1 cellular context compared by ENCODE assay signal in the genomic region with DNA sequence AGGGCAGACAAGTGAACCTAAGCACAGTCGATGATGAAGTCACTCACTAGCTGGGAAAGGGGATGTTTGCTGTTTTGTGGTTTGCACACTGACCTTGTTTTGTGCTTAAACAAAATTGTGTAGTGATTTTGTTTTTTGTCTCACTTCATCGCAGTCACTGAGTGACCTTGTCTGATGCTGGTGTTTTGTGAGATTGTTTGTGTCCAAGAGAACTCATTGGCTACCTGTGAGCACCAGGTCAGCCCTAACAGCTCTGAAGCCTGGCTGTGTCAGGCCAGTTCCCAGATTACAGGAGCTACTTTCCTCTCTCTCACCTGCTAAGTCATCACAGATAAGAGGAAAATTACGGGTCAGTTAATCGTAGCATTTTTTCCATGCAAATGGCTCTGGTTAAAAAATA.
TF ChIP-seq lines count a peak whose summit lies in the region.

No MANE protein-coding gene starts in this region.

TF ChIP-seq in K562, 482 proteins besides CTCF, POLR2A, EP300 and RAD21:
- TF ChIP-seq SMARCE1 (IDR thresholded peaks at IDR 0.05) (peak; percentile 57; the same call in 1 of the 2 replicates), ARID1B (IDR thresholded peaks at IDR 0.05) (peak; percentile 65), BRF1 (IDR thresholded peaks at IDR 0.05; ENCODE audit: borderline replicate concordance, extremely low read depth, insufficient read length) (no peak), JUND (IDR thresholded peaks at IDR 0.05; ENCODE audit: borderline replicate concordance, low read depth, low read length) (peak; percentile 2; the same call in 1 of the 2 replicates), JUND (tag; IDR thresholded peaks at IDR 0.05; ENCODE audit: borderline replicate concordance, low read depth, low read length) (no peak), ESRRA (IDR thresholded peaks at IDR 0.05; ENCODE audit: borderline replicate concordance, low read depth) (peak; percentile 14; the same call in 1 of the 2 replicates), ZNF316 (IDR thresholded peaks at IDR 0.05) (peak; percentile 35; the same call in 1 of the 2 replicates), TEAD4 (IDR thresholded peaks at IDR 0.05; ENCODE audit: low read length) (peak; percentile 40; the same call in 1 of the 2 replicates), TEAD4 (CRISPR knock-in tag; IDR thresholded peaks at IDR 0.05; ENCODE audit: borderline replicate concordance) (no peak), EGR1 (conservative IDR thresholded peaks at IDR 0.05) (no peak), DPF2 (IDR thresholded peaks at IDR 0.05) (peak; percentile 57), ZEB2 (IDR thresholded peaks at IDR 0.05) (peak; percentile 73; the same call in 1 of the 2 replicates), RCOR1 (IDR thresholded peaks at IDR 0.05; ENCODE audit: borderline replicate concordance in 1 of 2, low read depth in 2 of 2, low read length in 2 of 2) (peak in 1 of 2 experiments; percentile 52; a peak in 1 of 4 replicates), CREM (IDR thresholded peaks at IDR 0.05; ENCODE audit: low read depth) (0 out of 2 replicates have a peak, but pooled peaks have one; percentile 18), FOXA3 (CRISPR knock-in tag; conservative IDR thresholded peaks at IDR 0.05 in 1 of 2, IDR thresholded peaks at IDR 0.05 in 1 of 2) (peak; percentile 50 to 63; a peak in 2 of 4 replicates), CTBP1 (IDR thresholded peaks at IDR 0.05; ENCODE audit: borderline replicate concordance) (peak; percentile 69), CHCHD3 (CRISPR knock-in tag; IDR thresholded peaks at IDR 0.05) (no peak), KDM1A (IDR thresholded peaks at IDR 0.05) (peak; percentile 71 to 72), FOXA1 (IDR thresholded peaks at IDR 0.05; ENCODE audit: borderline replicate concordance) (no peak), CBFA2T3 (IDR thresholded peaks at IDR 0.05) (peak; percentile 59), SOX6 (IDR thresholded peaks at IDR 0.05) (peak; percentile 23; the same call in 1 of the 2 replicates), C11orf30 (IDR thresholded peaks at IDR 0.05; ENCODE audit: low read depth) (peak; percentile 51; the same call in 1 of the 2 replicates), ATF1 (CRISPR knock-in tag; IDR thresholded peaks at IDR 0.05) (no peak), ATF1 (tag; IDR thresholded peaks at IDR 0.05) (0 out of 2 replicates have a peak, but pooled peaks have one; percentile 21), ATF7 (IDR thresholded peaks at IDR 0.05) (peak; percentile 53; the same call in 1 of the 2 replicates), CBFB (CRISPR knock-in tag; IDR thresholded peaks at IDR 0.05) (no peak), SMARCA4 (IDR thresholded peaks at IDR 0.05) (peak; percentile 37; the same call in 1 of the 2 replicates), NELFE (IDR thresholded peaks at IDR 0.05; ENCODE audit: insufficient read depth, insufficient read length) (no peak), NFE2 (IDR thresholded peaks at IDR 0.05; ENCODE audit: low read depth) (peak; percentile 62; the same call in 1 of the 2 replicates)
- TF ChIP-seq, protein P1, sequence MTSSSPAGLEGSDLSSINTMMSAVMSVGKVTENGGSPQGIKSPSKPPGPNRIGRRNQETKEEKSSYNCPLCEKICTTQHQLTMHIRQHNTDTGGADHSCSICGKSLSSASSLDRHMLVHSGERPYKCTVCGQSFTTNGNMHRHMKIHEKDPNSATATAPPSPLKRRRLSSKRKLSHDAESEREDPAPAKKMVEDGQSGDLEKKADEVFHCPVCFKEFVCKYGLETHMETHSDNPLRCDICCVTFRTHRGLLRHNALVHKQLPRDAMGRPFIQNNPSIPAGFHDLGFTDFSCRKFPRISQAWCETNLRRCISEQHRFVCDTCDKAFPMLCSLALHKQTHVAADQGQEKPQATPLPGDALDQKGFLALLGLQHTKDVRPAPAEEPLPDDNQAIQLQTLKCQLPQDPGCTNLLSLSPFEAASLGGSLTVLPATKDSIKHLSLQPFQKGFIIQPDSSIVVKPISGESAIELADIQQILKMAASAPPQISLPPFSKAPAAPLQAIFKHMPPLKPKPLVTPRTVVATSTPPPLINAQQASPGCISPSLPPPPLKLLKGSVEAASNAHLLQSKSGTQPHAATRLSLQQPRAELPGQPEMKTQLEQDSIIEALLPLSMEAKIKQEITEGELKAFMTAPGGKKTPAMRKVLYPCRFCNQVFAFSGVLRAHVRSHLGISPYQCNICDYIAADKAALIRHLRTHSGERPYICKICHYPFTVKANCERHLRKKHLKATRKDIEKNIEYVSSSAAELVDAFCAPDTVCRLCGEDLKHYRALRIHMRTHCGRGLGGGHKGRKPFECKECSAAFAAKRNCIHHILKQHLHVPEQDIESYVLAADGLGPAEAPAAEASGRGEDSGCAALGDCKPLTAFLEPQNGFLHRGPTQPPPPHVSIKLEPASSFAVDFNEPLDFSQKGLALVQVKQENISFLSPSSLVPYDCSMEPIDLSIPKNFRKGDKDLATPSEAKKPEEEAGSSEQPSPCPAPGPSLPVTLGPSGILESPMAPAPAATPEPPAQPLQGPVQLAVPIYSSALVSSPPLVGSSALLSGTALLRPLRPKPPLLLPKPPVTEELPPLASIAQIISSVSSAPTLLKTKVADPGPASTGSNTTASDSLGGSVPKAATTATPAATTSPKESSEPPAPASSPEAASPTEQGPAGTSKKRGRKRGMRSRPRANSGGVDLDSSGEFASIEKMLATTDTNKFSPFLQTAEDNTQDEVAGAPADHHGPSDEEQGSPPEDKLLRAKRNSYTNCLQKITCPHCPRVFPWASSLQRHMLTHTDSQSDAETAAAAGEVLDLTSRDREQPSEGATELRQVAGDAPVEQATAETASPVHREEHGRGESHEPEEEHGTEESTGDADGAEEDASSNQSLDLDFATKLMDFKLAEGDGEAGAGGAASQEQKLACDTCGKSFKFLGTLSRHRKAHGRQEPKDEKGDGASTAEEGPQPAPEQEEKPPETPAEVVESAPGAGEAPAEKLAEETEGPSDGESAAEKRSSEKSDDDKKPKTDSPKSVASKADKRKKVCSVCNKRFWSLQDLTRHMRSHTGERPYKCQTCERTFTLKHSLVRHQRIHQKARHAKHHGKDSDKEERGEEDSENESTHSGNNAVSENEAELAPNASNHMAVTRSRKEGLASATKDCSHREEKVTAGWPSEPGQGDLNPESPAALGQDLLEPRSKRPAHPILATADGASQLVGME (CRISPR knock-in tag; IDR thresholded peaks at IDR 0.05), result no peak
- TF ChIP-seq, protein P2, sequence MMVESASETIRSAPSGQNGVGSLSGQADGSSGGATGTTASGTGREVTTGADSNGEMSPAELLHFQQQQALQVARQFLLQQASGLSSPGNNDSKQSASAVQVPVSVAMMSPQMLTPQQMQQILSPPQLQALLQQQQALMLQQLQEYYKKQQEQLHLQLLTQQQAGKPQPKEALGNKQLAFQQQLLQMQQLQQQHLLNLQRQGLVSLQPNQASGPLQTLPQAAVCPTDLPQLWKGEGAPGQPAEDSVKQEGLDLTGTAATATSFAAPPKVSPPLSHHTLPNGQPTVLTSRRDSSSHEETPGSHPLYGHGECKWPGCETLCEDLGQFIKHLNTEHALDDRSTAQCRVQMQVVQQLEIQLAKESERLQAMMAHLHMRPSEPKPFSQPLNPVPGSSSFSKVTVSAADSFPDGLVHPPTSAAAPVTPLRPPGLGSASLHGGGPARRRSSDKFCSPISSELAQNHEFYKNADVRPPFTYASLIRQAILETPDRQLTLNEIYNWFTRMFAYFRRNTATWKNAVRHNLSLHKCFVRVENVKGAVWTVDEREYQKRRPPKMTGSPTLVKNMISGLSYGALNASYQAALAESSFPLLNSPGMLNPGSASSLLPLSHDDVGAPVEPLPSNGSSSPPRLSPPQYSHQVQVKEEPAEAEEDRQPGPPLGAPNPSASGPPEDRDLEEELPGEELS (CRISPR knock-in tag; IDR thresholded peaks at IDR 0.05; ENCODE audit: borderline replicate concordance), result 0 out of 2 replicates have a peak, but pooled peaks have one; percentile 17
- TF ChIP-seq, protein P3, sequence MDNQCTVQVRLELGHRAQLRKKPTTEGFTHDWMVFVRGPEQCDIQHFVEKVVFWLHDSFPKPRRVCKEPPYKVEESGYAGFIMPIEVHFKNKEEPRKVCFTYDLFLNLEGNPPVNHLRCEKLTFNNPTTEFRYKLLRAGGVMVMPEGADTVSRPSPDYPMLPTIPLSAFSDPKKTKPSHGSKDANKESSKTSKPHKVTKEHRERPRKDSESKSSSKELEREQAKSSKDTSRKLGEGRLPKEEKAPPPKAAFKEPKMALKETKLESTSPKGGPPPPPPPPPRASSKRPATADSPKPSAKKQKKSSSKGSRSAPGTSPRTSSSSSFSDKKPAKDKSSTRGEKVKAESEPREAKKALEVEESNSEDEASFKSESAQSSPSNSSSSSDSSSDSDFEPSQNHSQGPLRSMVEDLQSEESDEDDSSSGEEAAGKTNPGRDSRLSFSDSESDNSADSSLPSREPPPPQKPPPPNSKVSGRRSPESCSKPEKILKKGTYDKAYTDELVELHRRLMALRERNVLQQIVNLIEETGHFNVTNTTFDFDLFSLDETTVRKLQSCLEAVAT (IDR thresholded peaks at IDR 0.05), result peak in 1 of 2 experiments; percentile 14; a peak in 1 of 4 replicates
- TF ChIP-seq, protein P4, sequence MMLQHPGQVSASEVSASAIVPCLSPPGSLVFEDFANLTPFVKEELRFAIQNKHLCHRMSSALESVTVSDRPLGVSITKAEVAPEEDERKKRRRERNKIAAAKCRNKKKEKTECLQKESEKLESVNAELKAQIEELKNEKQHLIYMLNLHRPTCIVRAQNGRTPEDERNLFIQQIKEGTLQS (IDR thresholded peaks at IDR 0.05), result peak; percentile 39; the same call in 1 of the 2 replicates
- TF ChIP-seq, protein P4 (CRISPR knock-in tag; conservative IDR thresholded peaks at IDR 0.05), result no peak
- TF ChIP-seq, protein P5, sequence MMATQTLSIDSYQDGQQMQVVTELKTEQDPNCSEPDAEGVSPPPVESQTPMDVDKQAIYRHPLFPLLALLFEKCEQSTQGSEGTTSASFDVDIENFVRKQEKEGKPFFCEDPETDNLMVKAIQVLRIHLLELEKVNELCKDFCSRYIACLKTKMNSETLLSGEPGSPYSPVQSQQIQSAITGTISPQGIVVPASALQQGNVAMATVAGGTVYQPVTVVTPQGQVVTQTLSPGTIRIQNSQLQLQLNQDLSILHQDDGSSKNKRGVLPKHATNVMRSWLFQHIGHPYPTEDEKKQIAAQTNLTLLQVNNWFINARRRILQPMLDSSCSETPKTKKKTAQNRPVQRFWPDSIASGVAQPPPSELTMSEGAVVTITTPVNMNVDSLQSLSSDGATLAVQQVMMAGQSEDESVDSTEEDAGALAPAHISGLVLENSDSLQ (IDR thresholded peaks at IDR 0.05), result 0 out of 2 replicates have a peak, but pooled peaks have one; percentile 25
- TF ChIP-seq, protein P6, sequence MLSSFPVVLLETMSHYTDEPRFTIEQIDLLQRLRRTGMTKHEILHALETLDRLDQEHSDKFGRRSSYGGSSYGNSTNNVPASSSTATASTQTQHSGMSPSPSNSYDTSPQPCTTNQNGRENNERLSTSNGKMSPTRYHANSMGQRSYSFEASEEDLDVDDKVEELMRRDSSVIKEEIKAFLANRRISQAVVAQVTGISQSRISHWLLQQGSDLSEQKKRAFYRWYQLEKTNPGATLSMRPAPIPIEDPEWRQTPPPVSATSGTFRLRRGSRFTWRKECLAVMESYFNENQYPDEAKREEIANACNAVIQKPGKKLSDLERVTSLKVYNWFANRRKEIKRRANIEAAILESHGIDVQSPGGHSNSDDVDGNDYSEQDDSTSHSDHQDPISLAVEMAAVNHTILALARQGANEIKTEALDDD (IDR thresholded peaks at IDR 0.05), result peak; percentile 57
